ENCODE assay signal across 1 cellular context in the genomic region with DNA sequence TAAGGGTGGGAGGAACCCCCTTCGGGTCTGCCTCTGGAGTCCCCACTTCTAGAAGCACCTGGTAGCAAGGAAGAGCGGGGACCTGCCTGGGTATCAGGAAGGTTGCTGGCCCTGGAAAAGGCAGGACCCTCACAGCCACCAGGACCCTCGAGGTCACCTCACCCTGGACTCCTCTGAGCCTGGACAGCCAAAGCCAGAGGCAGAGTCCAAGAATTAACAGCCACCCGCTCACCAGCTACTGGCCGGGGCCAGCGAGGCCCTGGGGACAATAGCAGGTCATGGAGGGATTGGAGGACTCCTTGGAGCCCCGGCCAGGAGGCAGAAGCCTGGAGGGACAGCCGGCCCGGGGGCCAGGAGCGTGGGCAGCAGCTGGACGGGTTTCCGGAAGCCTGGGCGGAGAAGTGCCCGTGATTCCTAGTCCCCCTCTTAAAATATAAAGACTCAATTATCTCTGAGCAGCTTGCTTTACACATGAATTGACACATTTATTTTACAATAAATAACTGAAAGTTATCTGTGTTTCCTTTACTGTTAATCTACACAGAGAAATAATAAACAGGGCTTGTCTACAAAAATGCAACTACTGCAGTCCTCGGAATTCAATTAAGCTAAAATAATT.
TF ChIP-seq lines count a peak whose summit lies in the region.

No MANE protein-coding gene starts in this region.

TF ChIP-seq in H1, 55 proteins besides CTCF, POLR2A, EP300 and RAD21:
- TF ChIP-seq BACH1 (IDR thresholded peaks at IDR 0.05; ENCODE audit: low read length) (no peak), FOSL1 (IDR thresholded peaks at IDR 0.05; ENCODE audit: insufficient read depth, low read depth, low read length) (no peak), SP2 (IDR thresholded peaks at IDR 0.05; ENCODE audit: low read length) (no peak), MAFK (IDR thresholded peaks at IDR 0.05; ENCODE audit: low read depth, low read length) (no peak), TCF12 (IDR thresholded peaks at IDR 0.05; ENCODE audit: low read depth, low read length) (no peak)
TF ChIP-seq in H1: peak in this region for 0.
